ENCODE assay signal across 27 cellular contexts in genomic region chr6:26149240-26149639, GRCh38.
"Had no signal": no experiment of that assay in that cellular context is flagged by ENCODE, and none has a peak within 500 bp of the region (broad histone marks: within the 10 kb centered on the region; RNA-seq: fewer than 3 reads in every experiment).

No MANE protein-coding gene starts in this region.

- H3K27me3 Mint-ChIP-seq: naive B cell; progenitor cell of endocrine pancreas; stimulated activated naive CD8-positive, alpha-beta T cell treated with anti-CD3 and anti-CD28 coated beads, Interleukin-15, Interleukin-2, amounts not matched to agents 100 ng/mL and 50 ng/mL, for 24 hours had no signal

- H3K4me1 Mint-ChIP-seq: natural killer cell, neural progenitor cell had no signal

- H3K36me3 ChIP-seq: lower lobe of right lung, neural progenitor cell, right atrium auricular region, right lobe of liver, suprapubic skin, thoracic aorta, tibial artery, upper lobe of right lung had no signal

- H3K4me1 ChIP-seq: lower lobe of right lung, neural progenitor cell, parathyroid adenoma, right atrium auricular region, right lobe of liver, tibial artery, upper lobe of right lung had no signal

- H3K27ac ChIP-seq: hepatocyte, lower lobe of right lung, neural progenitor cell, neutrophil, parathyroid adenoma, right atrium auricular region, right lobe of liver, suprapubic skin, thoracic aorta, tibial artery, upper lobe of right lung had no signal

- H3K4me3 Mint-ChIP-seq: natural killer cell; nephron progenitor cell; neural progenitor cell; stimulated activated naive CD8-positive, alpha-beta T cell treated with anti-CD3 and anti-CD28 coated beads, Interleukin-15, Interleukin-2, amounts not matched to agents 100 ng/mL and 50 ng/mL, for 24 hours had no signal

- H3K9me3 ChIP-seq: lower lobe of right lung, neutrophil, right atrium auricular region, right lobe of liver, suprapubic skin, thoracic aorta, tibial artery, upper lobe of right lung had no signal

- H3K27ac Mint-ChIP-seq: naive B cell; natural killer cell; nephron progenitor cell; neural progenitor cell; progenitor cell of endocrine pancreas; stimulated activated naive CD8-positive, alpha-beta T cell treated with anti-CD3 and anti-CD28 coated beads, Interleukin-15, Interleukin-2, amounts not matched to agents 100 ng/mL and 50 ng/mL, for 24 hours had no signal

- H3K9ac ChIP-seq: neural progenitor cell, parathyroid adenoma had no signal

- H3K36me3 Mint-ChIP-seq: naive B cell, natural killer cell, neural progenitor cell had no signal

- DNase-seq: islet precursor cell; lower lobe of right lung; mammary epithelial cell; mesenchymal stem cell; naive B cell; natural killer cell; nephron progenitor cell; occipital lobe; right lobe of liver; stimulated activated CD4-positive, alpha-beta T cell treated with anti-CD3 and anti-CD28 coated beads, Interleukin-1b, Interleukin-23, amount 100 ng/mL, for 48 hours; stimulated activated CD4-positive, alpha-beta T cell treated with anti-CD3 and anti-CD28 coated beads, Interleukin-2, amount 100 ng/mL, for 48 hours; stimulated activated naive CD4-positive, alpha-beta T cell; tibial artery; trophoblast cell; upper lobe of right lung had no signal

- H3K27me3 ChIP-seq: hepatocyte, neural progenitor cell, neutrophil, right atrium auricular region, right lobe of liver, suprapubic skin, tibial artery, upper lobe of right lung had no signal

- FAIRE-seq: urothelium cell line had no signal

- ATAC-seq: left lobe of liver, lower lobe of right lung, natural killer cell, right lobe of liver, upper lobe of right lung had no signal

- H3K9me3 Mint-ChIP-seq: naive B cell; natural killer cell; stimulated activated naive CD8-positive, alpha-beta T cell treated with anti-CD3 and anti-CD28 coated beads, Interleukin-15, Interleukin-2, amounts not matched to agents 100 ng/mL and 50 ng/mL, for 24 hours had no signal

- H3K4me3 ChIP-seq: hepatocyte, lower lobe of right lung, neural progenitor cell, right atrium auricular region, right lobe of liver, smooth muscle cell, suprapubic skin, thoracic aorta, tibial artery, upper lobe of right lung had no signal
